In genomic region chr7:30172451-30172850, GRCh38 we compare ENCODE assay signal across 1 cellular context.
TF ChIP-seq lines count a peak whose summit lies in the region.

No MANE protein-coding gene starts in this region.

TF ChIP-seq in HepG2, 621 proteins besides CTCF, POLR2A, EP300 and RAD21:
- no peak for TF ChIP-seq ZNF407 (CRISPR knock-in tag; IDR thresholded peaks at IDR 0.05; ENCODE audit: not compliant biosample characterization)
- TF ChIP-seq ZNF431 (CRISPR knock-in tag; IDR thresholded peaks at IDR 0.05; ENCODE audit: borderline replicate concordance, low read depth): no peak
- TF ChIP-seq ZNF552 (CRISPR knock-in tag; IDR thresholded peaks at IDR 0.05; ENCODE audit: borderline replicate concordance): no peak
- no peak for TF ChIP-seq GZF1 (CRISPR knock-in tag; IDR thresholded peaks at IDR 0.05)
- TF ChIP-seq MAZ (IDR thresholded peaks at IDR 0.05; ENCODE audit: borderline replicate concordance, low read depth, low read length): no peak
- TF ChIP-seq MAZ (CRISPR knock-in tag; IDR thresholded peaks at IDR 0.05; ENCODE audit: low read depth): no peak
- no peak for TF ChIP-seq ZXDC (CRISPR knock-in tag; IDR thresholded peaks at IDR 0.05)
- no peak for TF ChIP-seq REPIN1 (CRISPR knock-in tag; IDR thresholded peaks at IDR 0.05; ENCODE audit: borderline replicate concordance, low read depth)
- TF ChIP-seq ZNF687 (CRISPR knock-in tag; IDR thresholded peaks at IDR 0.05): no peak
- no peak for TF ChIP-seq ZFP36L1 (CRISPR knock-in tag; IDR thresholded peaks at IDR 0.05)
- no peak for TF ChIP-seq ZNF510 (CRISPR knock-in tag; IDR thresholded peaks at IDR 0.05; ENCODE audit: low read depth)
